11 cellular contexts compared by ENCODE assay signal in genomic region chr1:86504130-86504479, GRCh38. TPM values are rescaled to one million over a fixed set of nuclear protein-coding genes. Genes with fewer than 3 reads are reported as not detected.
DNase-seq lines count a peak whose midpoint lies in the region; ATAC-seq and TF ChIP-seq lines count a peak whose summit lies in the region.
"Had no signal": no experiment of that assay in that cellular context is flagged by ENCODE, and none has a peak within 500 bp of the region (broad histone marks: within the 10 kb centered on the region; RNA-seq: fewer than 3 reads in every experiment).

No MANE protein-coding gene starts in this region.

- H3K36me3 ChIP-seq in mesenchymal stem cell (ENCODE audit: control insufficient read depth in 1 of 2, insufficient read depth in 2 of 2, low read depth in 1 of 2, low read length in 2 of 2) = no peaks in the 10 kb centered on the region
- H3K36me3 ChIP-seq in upper lobe of right lung = no peaks in the 10 kb centered on the region

- no peak overlapping the region for H3K27ac Mint-ChIP-seq in activated T-cell treated with anti-CD3 and anti-CD28 coated beads, Interleukin-2, amount 50 U/mL, for 72 hours
- H3K27ac Mint-ChIP-seq in endothelial cell (ENCODE audit: unreplicated experiment) = peak overlapping the region; percentile 49
- H3K27ac Mint-ChIP-seq in immature natural killer cell = no peak overlapping the region

- H3K27ac ChIP-seq in mesenchymal stem cell (ENCODE audit: low read length, poor library complexity, severe bottlenecking) (no peak overlapping the region), upper lobe of right lung (peak overlapping the region; percentile 70)
- H3K27ac ChIP-seq: PC-9 had no signal

- no peak overlapping the region for H2BK15ac ChIP-seq in mesenchymal stem cell (ENCODE audit: low read depth, poor library complexity, severe bottlenecking)

- no peak overlapping the region for H2AK5ac ChIP-seq in mesenchymal stem cell (ENCODE audit: low read length, severe bottlenecking)

- peak overlapping the region; percentile 20 to 31 for H3K4me3 Mint-ChIP-seq in activated T-cell treated with anti-CD3 and anti-CD28 coated beads, Interleukin-2, amount 50 U/mL, for 72 hours
- no peak overlapping the region for H3K4me3 Mint-ChIP-seq in activated T-cell treated with anti-CD3 and anti-CD28 coated beads, Interleukin-2, amount 50 U/mL, for 4 hours
- H3K4me3 Mint-ChIP-seq in endothelial cell (ENCODE audit: unreplicated experiment) (no peak overlapping the region), immature natural killer cell (peak overlapping the region in 2 of 5 donors; percentile 52 to 58)

- no peak overlapping the region for H2BK5ac ChIP-seq in mesenchymal stem cell (ENCODE audit: low read depth, low read length, poor library complexity, severe bottlenecking)

- no peak for DNase-seq in activated T-cell treated with anti-CD3 and anti-CD28 coated beads, Interleukin-2, amount 50 U/mL, for 72 hours
- no peak for DNase-seq in activated T-cell treated with anti-CD3 and anti-CD28 coated beads, Interleukin-2, amount 50 U/mL, for 4 hours
- DNase-seq in endothelial cell (ENCODE audit: low spot score) (no peak), mesenchymal stem cell (no peak), upper lobe of right lung (peak; percentile 61), NCI-H345 treated with DMSO at 0.1 percent for 48 hours (lab: John Stamatoyannopoulos, UW; ENCODE audit: unreplicated experiment) (no peak), NCI-H748 (lab: John Stamatoyannopoulos, UW; ENCODE audit: unreplicated experiment) (no peak), immature natural killer cell (no peak)
- DNase-seq: NCI-H1092 treated with DMSO at 0.1 percent for 48 hours, PC-9 had no signal

- intact Hi-C loops in upper lobe of right lung (cut with DNase I) = no loop called here

- ATAC-seq in activated T-cell treated with anti-CD3 and anti-CD28 coated beads, Interleukin-2, amount 50 U/mL, for 72 hours (replicated peaks in 1 of 2) = no peak
- no peak for ATAC-seq in activated T-cell treated with anti-CD3 and anti-CD28 coated beads, Interleukin-2, amount 50 U/mL, for 4 hours
- peak; percentile 80 for ATAC-seq in upper lobe of right lung

- H3K9ac ChIP-seq in mesenchymal stem cell (ENCODE audit: low read length) = peak overlapping the region; percentile 28

- H3K79me1 ChIP-seq in mesenchymal stem cell (replicated peaks; ENCODE audit: low read length, poor library complexity, severe bottlenecking) = no peaks in the 10 kb centered on the region

- H3K27me3 Mint-ChIP-seq in activated T-cell treated with anti-CD3 and anti-CD28 coated beads, Interleukin-2, amount 50 U/mL, for 72 hours (ENCODE audit: low read depth) = no peaks in the 10 kb centered on the region
- peaks cover 3% of the 10 kb centered on the region for H3K27me3 Mint-ChIP-seq in activated T-cell treated with anti-CD3 and anti-CD28 coated beads, Interleukin-2, amount 50 U/mL, for 4 hours (ENCODE audit: low read depth)
- H3K27me3 Mint-ChIP-seq in endothelial cell (ENCODE audit: unreplicated experiment) (peaks cover 11% of the 10 kb centered on the region), immature natural killer cell (ENCODE audit: low read depth in 3 of 3) (peaks cover 3 to 5% (median 3%) of the 10 kb centered on the region in 3 donors)

- no peak overlapping the region for H3K4ac ChIP-seq in mesenchymal stem cell (ENCODE audit: low read depth in 1 of 2, low read length in 2 of 2)

- H4K91ac ChIP-seq in mesenchymal stem cell (ENCODE audit: low read length) = no peak overlapping the region

- H3K27me3 ChIP-seq in mesenchymal stem cell (ENCODE audit: control insufficient read depth in 1 of 2, insufficient read depth in 1 of 2, low read length in 2 of 2) (peaks cover 0 to 5% of the 10 kb centered on the region in 2 experiments), upper lobe of right lung (no peaks in the 10 kb centered on the region)

- H4K8ac ChIP-seq in mesenchymal stem cell (ENCODE audit: low read length) = no peak overlapping the region

- no peak overlapping the region for H3K14ac ChIP-seq in mesenchymal stem cell (ENCODE audit: low read length in 2 of 2)

- H2AFZ ChIP-seq in mesenchymal stem cell (ENCODE audit: low read depth, low read length) = no peak overlapping the region
- H2AFZ ChIP-seq: PC-9 had no signal

- no peak overlapping the region for H2BK12ac ChIP-seq in mesenchymal stem cell (ENCODE audit: low read length in 2 of 2)

- H3K9me3 ChIP-seq in mesenchymal stem cell (ENCODE audit: control insufficient read depth, low read length) (no peaks in the 10 kb centered on the region), upper lobe of right lung (no peaks in the 10 kb centered on the region)

- no peak overlapping the region for H3K23ac ChIP-seq in mesenchymal stem cell (ENCODE audit: low read length in 2 of 2)

- 89% methylated on average over 9 of the region's 9 CpGs for WGBS in mesenchymal stem cell

- TF ChIP-seq CTCF in endothelial cell (IDR thresholded peaks at IDR 0.05; ENCODE audit: unreplicated experiment) = no peak
- no peak for TF ChIP-seq CTCF in upper lobe of right lung (IDR thresholded peaks at IDR 0.05)

- no peaks in the 10 kb centered on the region for H3K36me3 Mint-ChIP-seq in activated T-cell treated with anti-CD3 and anti-CD28 coated beads, Interleukin-2, amount 50 U/mL, for 72 hours (ENCODE audit: insufficient read depth in 2 of 2)
- H3K36me3 Mint-ChIP-seq in activated T-cell treated with anti-CD3 and anti-CD28 coated beads, Interleukin-2, amount 50 U/mL, for 4 hours (ENCODE audit: insufficient read depth) = no peaks in the 10 kb centered on the region
- no peaks in the 10 kb centered on the region for H3K36me3 Mint-ChIP-seq in endothelial cell (ENCODE audit: low read depth, unreplicated experiment)
- H3K36me3 Mint-ChIP-seq in immature natural killer cell = no peaks in the 10 kb centered on the region

- H3K4me1 ChIP-seq in mesenchymal stem cell (ENCODE audit: control insufficient read depth, insufficient read depth, low read depth, low read length) = peaks cover 3% of the 10 kb centered on the region
- peaks cover 13% of the 10 kb centered on the region for H3K4me1 ChIP-seq in upper lobe of right lung

- H3K18ac ChIP-seq in mesenchymal stem cell (ENCODE audit: low read depth in 1 of 2, low read length in 2 of 2) = no peak overlapping the region

- no peaks in the 10 kb centered on the region for H3K9me3 Mint-ChIP-seq in activated T-cell treated with anti-CD3 and anti-CD28 coated beads, Interleukin-2, amount 50 U/mL, for 72 hours
- H3K9me3 Mint-ChIP-seq in activated T-cell treated with anti-CD3 and anti-CD28 coated beads, Interleukin-2, amount 50 U/mL, for 4 hours = no peaks in the 10 kb centered on the region
- H3K9me3 Mint-ChIP-seq in endothelial cell (ENCODE audit: unreplicated experiment) (no peaks in the 10 kb centered on the region), immature natural killer cell (no peaks in the 10 kb centered on the region)

- no peak overlapping the region for H2BK120ac ChIP-seq in mesenchymal stem cell (ENCODE audit: low read depth, low read length)

- H3K4me3 ChIP-seq in mesenchymal stem cell (ENCODE audit: insufficient read depth in 1 of 2, low read depth in 1 of 2, low read length in 2 of 2) = no peak overlapping the region
- peak overlapping the region; percentile 45 for H3K4me3 ChIP-seq in upper lobe of right lung
- H3K4me3 ChIP-seq: PC-9 had no signal

- H3K4me1 Mint-ChIP-seq in activated T-cell treated with anti-CD3 and anti-CD28 coated beads, Interleukin-2, amount 50 U/mL, for 72 hours (ENCODE audit: low read depth) = peaks cover 14% of the 10 kb centered on the region
- peaks cover 12% of the 10 kb centered on the region for H3K4me1 Mint-ChIP-seq in activated T-cell treated with anti-CD3 and anti-CD28 coated beads, Interleukin-2, amount 50 U/mL, for 4 hours (ENCODE audit: low read depth)
- peaks cover 26% of the 10 kb centered on the region for H3K4me1 Mint-ChIP-seq in endothelial cell (ENCODE audit: unreplicated experiment)
- peaks cover 15 to 26% of the 10 kb centered on the region in 2 donors for H3K4me1 Mint-ChIP-seq in immature natural killer cell

- H3K4me2 ChIP-seq in mesenchymal stem cell (ENCODE audit: low read length, poor library complexity, severe bottlenecking) = no peak overlapping the region

RNA-seq across cellular contexts. Expression of gene CLCA1, which starts 35.4 kb away (rescaled TPM):
- total RNA-seq in activated T-cell treated with anti-CD3 and anti-CD28 coated beads, Interleukin-2, amount 50 U/mL, for 72 hours = not detected
- under 1 TPM; 0.08 to 0.13 (median 0.08) TPM for total RNA-seq in activated T-cell treated with anti-CD3 and anti-CD28 coated beads, Interleukin-2, amount 50 U/mL, for 4 hours
- total RNA-seq in endothelial cell (ENCODE audit: unreplicated experiment) (not detected), upper lobe of right lung (not detected)
- polyA plus RNA-seq in mesenchymal stem cell (2013, experiment 1 of 2) = not detected
- polyA plus RNA-seq in mesenchymal stem cell (2013, experiment 2 of 2) = 0.01 TPM
- polyA plus RNA-seq in immature natural killer cell = not detected
- total RNA-seq: endothelial cell of umbilical vein, PC-9 had no signal
- polyA plus RNA-seq: endothelial cell of umbilical vein had no signal

RNA-seq across cellular contexts. Expression of gene CLCA4, which starts 42.8 kb away (rescaled TPM):
- total RNA-seq in activated T-cell treated with anti-CD3 and anti-CD28 coated beads, Interleukin-2, amount 50 U/mL, for 72 hours = not detected
- total RNA-seq in activated T-cell treated with anti-CD3 and anti-CD28 coated beads, Interleukin-2, amount 50 U/mL, for 4 hours = under 1 TPM in 1 of 3 donors, not detected in 2; 0.05 TPM
- total RNA-seq in endothelial cell (ENCODE audit: unreplicated experiment) (not detected), upper lobe of right lung (not detected)
- polyA plus RNA-seq in mesenchymal stem cell (2013, experiment 1 of 2) = not detected
- not detected for polyA plus RNA-seq in mesenchymal stem cell (2013, experiment 2 of 2)
- not detected for polyA plus RNA-seq in immature natural killer cell
- total RNA-seq: endothelial cell of umbilical vein, PC-9 had no signal
- polyA plus RNA-seq: endothelial cell of umbilical vein had no signal

Comparison
In these comparisons a context has a peak if more than half of its experiments do, and no peak if none do; other contexts are left out.
1. H3K4me3 Mint-ChIP-seq: peak in activated T-cell treated with anti-CD3 and anti-CD28 coated beads, Interleukin-2, amount 50 U/mL, for 72 hours (2 of 2); none in activated T-cell treated with anti-CD3 and anti-CD28 coated beads, Interleukin-2, amount 50 U/mL, for 4 hours (single experiment) and endothelial cell (single experiment).